In the genomic region with DNA sequence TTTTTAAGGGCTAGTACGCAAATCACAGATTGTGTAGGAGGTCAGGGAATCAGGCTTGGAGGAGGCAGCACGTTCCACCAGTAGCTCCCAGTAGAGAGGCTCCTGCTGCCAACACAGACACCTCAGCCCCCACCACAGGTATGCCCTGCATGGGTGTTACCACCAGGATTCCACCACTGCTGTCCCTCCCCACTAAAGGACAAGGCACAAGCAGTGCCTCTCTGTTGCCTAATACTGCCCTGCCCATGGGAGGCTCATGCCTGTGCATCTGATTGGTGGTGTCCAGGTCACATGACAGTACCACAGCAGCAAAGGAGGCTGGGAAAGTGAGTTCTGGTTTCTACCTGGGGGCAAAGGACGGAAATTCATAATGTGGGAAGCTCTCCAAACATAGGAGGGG, we compare ENCODE assay signal across 1 cellular context.
TF ChIP-seq lines count a peak whose summit lies in the region.

No MANE protein-coding gene starts in this region.

TF ChIP-seq in HEK293T, 16 proteins besides CTCF, POLR2A, EP300 and RAD21 (continued from another document):
- TF ChIP-seq SP1 (IDR thresholded peaks at IDR 0.05) = no peak
